ENCODE assay signal across 1 cellular context in genomic region chr17:47905221-47905733, GRCh38.
TF ChIP-seq lines count a peak whose summit lies in the region.

No MANE protein-coding gene starts in this region.

TF ChIP-seq in H1, 55 proteins besides CTCF, POLR2A, EP300 and RAD21:
- TF ChIP-seq SAP30 (IDR thresholded peaks at IDR 0.05; ENCODE audit: insufficient read depth, insufficient replicate concordance, low read length) (no peak), CBX5 (IDR thresholded peaks at IDR 0.05; ENCODE audit: low read depth, low read length) (no peak), SP4 (IDR thresholded peaks at IDR 0.05; ENCODE audit: low read length) (no peak), JUND (IDR thresholded peaks at IDR 0.05; ENCODE audit: low read length) (no peak), CBX8 (IDR thresholded peaks at IDR 0.05; ENCODE audit: borderline replicate concordance, low read depth, low read length) (no peak), PHF8 (conservative IDR thresholded peaks at IDR 0.05; ENCODE audit: low read depth, low read length) (no peak), BACH1 (IDR thresholded peaks at IDR 0.05; ENCODE audit: low read length) (no peak), CREB1 (IDR thresholded peaks at IDR 0.05) (no peak), SUZ12 (IDR thresholded peaks at IDR 0.05; ENCODE audit: low read length) (no peak), YY1 (IDR thresholded peaks at IDR 0.05; ENCODE audit: low read depth, low read length) (no peak), NRF1 (IDR thresholded peaks at IDR 0.05; ENCODE audit: low read depth, low read length) (no peak), E2F6 (IDR thresholded peaks at IDR 0.05) (no peak), SIX5 (IDR thresholded peaks at IDR 0.05; ENCODE audit: low read depth, low read length) (no peak)
TF ChIP-seq in H1: peak in this region for 0.
